22 cellular contexts compared by ENCODE assay signal in the genomic region with DNA sequence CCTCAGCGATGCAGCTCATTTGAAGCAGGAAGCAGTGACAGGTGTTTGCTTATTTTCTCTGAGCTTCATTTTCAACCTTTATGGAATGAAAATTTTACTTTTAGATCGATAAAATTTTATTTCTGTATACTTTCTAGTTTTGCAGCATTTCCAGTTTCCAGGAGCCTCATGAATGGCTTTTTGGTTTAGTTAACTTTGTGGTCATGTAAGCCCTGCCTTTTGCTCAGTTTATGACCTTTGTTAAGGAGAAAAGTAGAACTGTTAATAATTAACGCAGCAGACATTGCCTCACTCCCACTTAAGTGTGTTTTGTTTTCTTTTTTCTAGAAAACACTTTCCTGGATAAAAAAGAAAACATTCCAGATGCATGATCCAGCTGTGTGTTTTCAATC. TPM values are rescaled to one million over a fixed set of nuclear protein-coding genes. Genes with fewer than 3 reads are reported as not detected.
DNase-seq lines count a peak whose midpoint lies in the region; ATAC-seq, FAIRE-seq and TF ChIP-seq lines count a peak whose summit lies in the region.
"Had no signal": no experiment of that assay in that cellular context is flagged by ENCODE, and none has a peak within 500 bp of the region (broad histone marks: within the 10 kb centered on the region; RNA-seq: fewer than 3 reads in every experiment).

No MANE protein-coding gene starts in this region.

- peaks cover 40 to 85% of the 10 kb centered on the region in 2 experiments for H3K36me3 ChIP-seq in mesenchymal stem cell (ENCODE audit: control insufficient read depth in 1 of 2, insufficient read depth in 2 of 2, low read depth in 1 of 2, low read length in 2 of 2)

- WGBS in A549 (ENCODE audit: missing lambda C conversion rate): 4% methylated on average over 3 of the region's 3 CpGs
- WGBS in mesenchymal stem cell: no CpG with 5 or more reads among the region's 3 CpGs

- no peak overlapping the region for H3K4ac ChIP-seq in mesenchymal stem cell (ENCODE audit: low read depth in 1 of 2, low read length in 2 of 2)

- H3K4me3 ChIP-seq in A549: peak overlapping the region; percentile 13
- no peak overlapping the region for H3K4me3 ChIP-seq in fibroblast of villous mesenchyme (ENCODE audit: low read depth, low read length)
- H3K4me3 ChIP-seq in mesenchymal stem cell (ENCODE audit: insufficient read depth in 1 of 2, low read depth in 1 of 2, low read length in 2 of 2): no peak overlapping the region

- H4K91ac ChIP-seq in mesenchymal stem cell (ENCODE audit: low read length): no peak overlapping the region

- H3K4me3 Mint-ChIP-seq in natural killer cell treated with Interleukin-12 subunit alpha and Interleukin-12 subunit beta and Interleukin-15 and Interleukin-18, amount 100 ng/mL, for 72 hours: no peak overlapping the region
- H3K4me3 Mint-ChIP-seq: memory B cell, nephron progenitor cell had no signal

- TF ChIP-seq RAD21 in A549 (conservative IDR thresholded peaks at IDR 0.05 in 1 of 2, IDR thresholded peaks at IDR 0.05 in 1 of 2): no peak

- H3K27ac ChIP-seq in A549 (peak overlapping the region; percentile 59 to 76), mesenchymal stem cell (ENCODE audit: low read length, poor library complexity, severe bottlenecking) (peak overlapping the region; percentile 77)
- H3K27ac ChIP-seq: KMS-11 had no signal

- DNase-seq in A549 (ENCODE audit: low read depth in 1 of 2, low spot score in 1 of 2) (peak in 1 of 2 experiments; percentile 64), HT-29 (ENCODE audit: low spot score) (peak; percentile 67), fibroblast of villous mesenchyme (ENCODE audit: low read depth) (peak; percentile 29), mesenchymal stem cell (no peak), RPMI8226 (no peak), putamen (ENCODE audit: low spot score) (no peak)
- DNase-seq in natural killer cell treated with Interleukin-12 subunit alpha and Interleukin-12 subunit beta and Interleukin-15 and Interleukin-18, amount 100 ng/mL, for 72 hours (ENCODE audit: low spot score): no peak
- DNase-seq: activated CD4-positive, alpha-beta T cell treated with anti-CD3 and anti-CD28 coated beads for 4 hours; activated CD8-positive, alpha-beta memory T cell treated with anti-CD3 and anti-CD28 coated beads, Interleukin-2, amount 50 U/mL, for 4 hours; activated gamma-delta T cell; anterior cingulate cortex; CD4-positive, CD25-positive, alpha-beta regulatory T cell; DMS79; effector memory CD4-positive, alpha-beta T cell; NCI-H2081; NCI-H510A; nephron progenitor cell; stimulated activated CD4-positive, alpha-beta T cell treated with anti-CD3 and anti-CD28 coated beads, Interleukin-4, amount 100 ng/mL, for 4 hours had no signal

- H3K27me3 ChIP-seq in mesenchymal stem cell (ENCODE audit: control insufficient read depth in 1 of 2, insufficient read depth in 1 of 2, low read length in 2 of 2): no peaks in the 10 kb centered on the region

- no peak overlapping the region for H4K8ac ChIP-seq in mesenchymal stem cell (ENCODE audit: low read length)

- no peak overlapping the region for H2BK120ac ChIP-seq in mesenchymal stem cell (ENCODE audit: low read depth, low read length)

- TF ChIP-seq EP300 in A549 (IDR thresholded peaks at IDR 0.05): no peak

- H2AK5ac ChIP-seq in mesenchymal stem cell (ENCODE audit: low read length, severe bottlenecking): no peak overlapping the region

- H3K4me1 ChIP-seq in A549 (peaks cover 62% of the 10 kb centered on the region), mesenchymal stem cell (ENCODE audit: control insufficient read depth, insufficient read depth, low read depth, low read length) (peaks cover 22% of the 10 kb centered on the region)

- H3K4me2 ChIP-seq in A549 (peak overlapping the region; percentile 65), mesenchymal stem cell (ENCODE audit: low read length, poor library complexity, severe bottlenecking) (peak overlapping the region; percentile 1)
- H3K4me2 ChIP-seq: KMS-11 had no signal

- no peak overlapping the region for H3K18ac ChIP-seq in mesenchymal stem cell (ENCODE audit: low read depth in 1 of 2, low read length in 2 of 2)

- no peak overlapping the region for H3K14ac ChIP-seq in mesenchymal stem cell (ENCODE audit: low read length in 2 of 2)

- peaks cover 3% of the 10 kb centered on the region for H3K79me1 ChIP-seq in mesenchymal stem cell (replicated peaks; ENCODE audit: low read length, poor library complexity, severe bottlenecking)

- CTCF ChIA-PET in A549 (lab: Yijun Ruan, JAX): interaction anchor here (1.6 kb wide), 1 partner anchor 527 kb away, joined by 3 read pairs; no protein-coding TSS in a partner anchor

- no peak overlapping the region for H2AFZ ChIP-seq in mesenchymal stem cell (ENCODE audit: low read depth, low read length)

- no peak overlapping the region for H2BK12ac ChIP-seq in mesenchymal stem cell (ENCODE audit: low read length in 2 of 2)

- no peak overlapping the region for H3K23ac ChIP-seq in mesenchymal stem cell (ENCODE audit: low read length in 2 of 2)

- H3K27ac Mint-ChIP-seq in natural killer cell treated with Interleukin-12 subunit alpha and Interleukin-12 subunit beta and Interleukin-15 and Interleukin-18, amount 100 ng/mL, for 72 hours: no peak overlapping the region

- H3K4me1 Mint-ChIP-seq in natural killer cell treated with Interleukin-12 subunit alpha and Interleukin-12 subunit beta and Interleukin-15 and Interleukin-18, amount 100 ng/mL, for 72 hours (ENCODE audit: low read depth in 2 of 2): no peaks in the 10 kb centered on the region

- no peaks in the 10 kb centered on the region for H3K9me3 ChIP-seq in A549
- H3K9me3 ChIP-seq in mesenchymal stem cell (ENCODE audit: control insufficient read depth, low read length): no peaks in the 10 kb centered on the region

- H3K36me3 Mint-ChIP-seq in natural killer cell treated with Interleukin-12 subunit alpha and Interleukin-12 subunit beta and Interleukin-15 and Interleukin-18, amount 100 ng/mL, for 72 hours: peaks cover 26% of the 10 kb centered on the region

- H2BK5ac ChIP-seq in mesenchymal stem cell (ENCODE audit: low read depth, low read length, poor library complexity, severe bottlenecking): no peak overlapping the region

- POLR2A ChIA-PET in A549 (lab: Yijun Ruan, JAX): no interaction called here

- ATAC-seq in A549 (no peak), GM18861 (IDR thresholded peaks at IDR 0.05; ENCODE audit: unreplicated experiment) (no peak)
- ATAC-seq in natural killer cell treated with Interleukin-12 subunit alpha and Interleukin-12 subunit beta and Interleukin-15 and Interleukin-18, amount 100 ng/mL, for 72 hours: no peak

- no peaks in the 10 kb centered on the region for H3K27me3 Mint-ChIP-seq in natural killer cell treated with Interleukin-12 subunit alpha and Interleukin-12 subunit beta and Interleukin-15 and Interleukin-18, amount 100 ng/mL, for 72 hours
- H3K27me3 Mint-ChIP-seq: CD4-positive, CD25-positive, alpha-beta regulatory T cell; memory B cell had no signal

- H2BK15ac ChIP-seq in mesenchymal stem cell (ENCODE audit: low read depth, poor library complexity, severe bottlenecking): no peak overlapping the region

- TF ChIP-seq CTCF in A549 (IDR thresholded peaks at IDR 0.05) (no peak), fibroblast of villous mesenchyme (IDR thresholded peaks at IDR 0.05; ENCODE audit: insufficient read depth, low read depth, low read length) (no peak)

- H3K9me3 Mint-ChIP-seq in natural killer cell treated with Interleukin-12 subunit alpha and Interleukin-12 subunit beta and Interleukin-15 and Interleukin-18, amount 100 ng/mL, for 72 hours: no peaks in the 10 kb centered on the region
- H3K9me3 Mint-ChIP-seq: CD4-positive, CD25-positive, alpha-beta regulatory T cell; memory B cell; nephron progenitor cell had no signal

- no peak for FAIRE-seq in A549 (lab: Jason Lieb, UNC)
- FAIRE-seq: GM12892 had no signal

- TF ChIP-seq POLR2A in A549 (IDR thresholded peaks at IDR 0.05; ENCODE audit: low read length): no peak

- no peak overlapping the region for H3K9ac ChIP-seq in mesenchymal stem cell (ENCODE audit: low read length)
- H3K9ac ChIP-seq: KMS-11 had no signal

TF ChIP-seq in A549, 52 proteins besides CTCF, POLR2A, EP300 and RAD21 (continues in another document):
- no peak for TF ChIP-seq GATA3 (IDR thresholded peaks at IDR 0.05; ENCODE audit: borderline replicate concordance)

RNA-seq across cellular contexts. Expression of gene FARP2, which starts 4.4 kb away (rescaled TPM):
- polyA plus RNA-seq in A549 (2011; rRNA removed) (29.1 and 34.9 TPM in 2 replicates), A549 (2017; fragmentation: RNase III; extraction: RNeasy Plus Mini Kit Qiagen cat#74134 plus additional on column Dnase treatment) (16.0 to 18.8 TPM (median 17.0 TPM) in 3 replicates)
- polyA plus RNA-seq in A549 (2012; cell fraction: cytosol; rRNA removed): 12.5 and 16.1 TPM in 2 replicates
- polyA plus RNA-seq in A549 (2012; cell fraction: nucleus; rRNA removed): 28.9 and 44.5 TPM in 2 replicates
- polyA minus RNA-seq in A549 (2011; rRNA and poly(A)+ RNA removed): 61.8 and 62.5 TPM in 2 replicates
- total RNA-seq in HT-29 (2014; rRNA removed; shearing (Covaris generic)): 53.7 and 54.1 TPM in 2 replicates
- 34.1 and 37.6 TPM in 2 replicates for total RNA-seq in fibroblast of villous mesenchyme
- 15.5 TPM for polyA plus RNA-seq in mesenchymal stem cell (2013, experiment 1 of 2)
- 14.7 TPM for polyA plus RNA-seq in mesenchymal stem cell (2013, experiment 2 of 2)
- total RNA-seq in natural killer cell treated with Interleukin-12 subunit alpha and Interleukin-12 subunit beta and Interleukin-15 and Interleukin-18, amount 100 ng/mL, for 72 hours: 10 to 100 TPM; 49.2 to 77.3 TPM

RNA-seq across cellular contexts. Expression of gene SEPTIN2, which starts 35.9 kb away (rescaled TPM):
- polyA plus RNA-seq in A549 (2011; rRNA removed): 660 and 762 TPM in 2 replicates
- polyA plus RNA-seq in A549 (2012; cell fraction: cytosol; rRNA removed): 183 and 200 TPM in 2 replicates
- polyA plus RNA-seq in A549 (2012; cell fraction: nucleus; rRNA removed): 107 and 190 TPM in 2 replicates
- 341 to 359 TPM (median 358 TPM) in 3 replicates for polyA plus RNA-seq in A549 (2017; fragmentation: RNase III; extraction: RNeasy Plus Mini Kit Qiagen cat#74134 plus additional on column Dnase treatment)
- polyA minus RNA-seq in A549 (2011; rRNA and poly(A)+ RNA removed): 343 and 364 TPM in 2 replicates
- total RNA-seq in HT-29 (2014; rRNA removed; shearing (Covaris generic)): 139 and 164 TPM in 2 replicates
- 426 and 577 TPM in 2 replicates for total RNA-seq in fibroblast of villous mesenchyme
- 369 TPM for polyA plus RNA-seq in mesenchymal stem cell (2013, experiment 1 of 2)
- polyA plus RNA-seq in mesenchymal stem cell (2013, experiment 2 of 2): 372 TPM
- 100 to 1,000 TPM; 246 to 264 TPM for total RNA-seq in natural killer cell treated with Interleukin-12 subunit alpha and Interleukin-12 subunit beta and Interleukin-15 and Interleukin-18, amount 100 ng/mL, for 72 hours

RNA-seq across cellular contexts. Expression of gene HDLBP, which starts 36.2 kb away (rescaled TPM):
- polyA plus RNA-seq in A549 (2011; rRNA removed) (292 and 330 TPM in 2 replicates), A549 (2017; fragmentation: RNase III; extraction: RNeasy Plus Mini Kit Qiagen cat#74134 plus additional on column Dnase treatment) (237 to 256 TPM (median 248 TPM) in 3 replicates)
- 204 and 209 TPM in 2 replicates for polyA plus RNA-seq in A549 (2012; cell fraction: cytosol; rRNA removed)
- polyA plus RNA-seq in A549 (2012; cell fraction: nucleus; rRNA removed): 276 and 324 TPM in 2 replicates
- polyA minus RNA-seq in A549 (2011; rRNA and poly(A)+ RNA removed): 657 and 686 TPM in 2 replicates
- 461 and 493 TPM in 2 replicates for total RNA-seq in HT-29 (2014; rRNA removed; shearing (Covaris generic))
- total RNA-seq in fibroblast of villous mesenchyme: 1,089 and 1,343 TPM in 2 replicates
- polyA plus RNA-seq in mesenchymal stem cell (2013, experiment 1 of 2): 768 TPM
- polyA plus RNA-seq in mesenchymal stem cell (2013, experiment 2 of 2): 740 TPM
- total RNA-seq in natural killer cell treated with Interleukin-12 subunit alpha and Interleukin-12 subunit beta and Interleukin-15 and Interleukin-18, amount 100 ng/mL, for 72 hours: 100 to 1,000 TPM; 295 to 479 TPM

Comparison
In these comparisons a context has a peak if more than half of its experiments do, and no peak if none do; other contexts are left out.
1. DNase-seq: peak in HT-29 (single experiment) and fibroblast of villous mesenchyme (single experiment); none in mesenchymal stem cell (single experiment), RPMI8226 (single experiment), natural killer cell treated with Interleukin-12 subunit alpha and Interleukin-12 subunit beta and Interleukin-15 and Interleukin-18, amount 100 ng/mL, for 72 hours (single experiment) and putamen (single experiment).